Comparison of ENCODE assay signal across 1 cellular context in the genomic region with DNA sequence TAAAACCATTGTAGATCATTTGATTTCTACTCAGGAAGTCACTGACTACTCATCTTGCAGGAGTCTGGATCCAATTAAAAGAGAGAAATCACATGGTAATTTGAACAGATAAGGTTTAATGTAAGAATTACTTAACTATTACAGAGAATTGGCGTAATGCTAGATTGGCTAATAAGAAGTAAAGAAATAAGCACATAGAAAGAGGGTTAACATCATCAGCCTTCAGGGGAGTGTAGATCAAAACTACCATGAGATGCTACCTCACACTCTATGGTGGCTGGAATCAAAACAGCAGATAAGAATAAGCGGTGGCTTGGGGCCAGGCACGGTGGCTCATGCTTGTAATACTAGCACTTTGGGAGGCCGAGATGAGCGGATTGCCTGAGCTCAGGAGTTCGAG.
TF ChIP-seq lines count a peak whose summit lies in the region.

No MANE protein-coding gene starts in this region.

TF ChIP-seq in GM12878, 131 proteins besides CTCF, POLR2A, EP300 and RAD21:
- TF ChIP-seq CREB1 (IDR thresholded peaks at IDR 0.05; ENCODE audit: low read depth) (no peak), CHD2 (IDR thresholded peaks at IDR 0.05; ENCODE audit: borderline replicate concordance, low read depth, low read length) (no peak), KDM1A (IDR thresholded peaks at IDR 0.05; ENCODE audit: borderline replicate concordance) (no peak), FOS (IDR thresholded peaks at IDR 0.05; ENCODE audit: borderline replicate concordance, extremely low read depth, insufficient read length) (no peak), HDAC6 (IDR thresholded peaks at IDR 0.05; ENCODE audit: unreplicated experiment) (no peak), SREBF2 (IDR thresholded peaks at IDR 0.05; ENCODE audit: low read length) (no peak), SMAD1 (IDR thresholded peaks at IDR 0.05; ENCODE audit: low read depth, partially characterized antibody) (no peak)
- TF ChIP-seq, protein P1, sequence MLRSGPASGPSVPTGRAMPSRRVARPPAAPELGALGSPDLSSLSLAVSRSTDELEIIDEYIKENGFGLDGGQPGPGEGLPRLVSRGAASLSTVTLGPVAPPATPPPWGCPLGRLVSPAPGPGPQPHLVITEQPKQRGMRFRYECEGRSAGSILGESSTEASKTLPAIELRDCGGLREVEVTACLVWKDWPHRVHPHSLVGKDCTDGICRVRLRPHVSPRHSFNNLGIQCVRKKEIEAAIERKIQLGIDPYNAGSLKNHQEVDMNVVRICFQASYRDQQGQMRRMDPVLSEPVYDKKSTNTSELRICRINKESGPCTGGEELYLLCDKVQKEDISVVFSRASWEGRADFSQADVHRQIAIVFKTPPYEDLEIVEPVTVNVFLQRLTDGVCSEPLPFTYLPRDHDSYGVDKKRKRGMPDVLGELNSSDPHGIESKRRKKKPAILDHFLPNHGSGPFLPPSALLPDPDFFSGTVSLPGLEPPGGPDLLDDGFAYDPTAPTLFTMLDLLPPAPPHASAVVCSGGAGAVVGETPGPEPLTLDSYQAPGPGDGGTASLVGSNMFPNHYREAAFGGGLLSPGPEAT (IDR thresholded peaks at IDR 0.05; ENCODE audit: low read depth): no peak
